8 cellular contexts compared by ENCODE assay signal in the genomic region with DNA sequence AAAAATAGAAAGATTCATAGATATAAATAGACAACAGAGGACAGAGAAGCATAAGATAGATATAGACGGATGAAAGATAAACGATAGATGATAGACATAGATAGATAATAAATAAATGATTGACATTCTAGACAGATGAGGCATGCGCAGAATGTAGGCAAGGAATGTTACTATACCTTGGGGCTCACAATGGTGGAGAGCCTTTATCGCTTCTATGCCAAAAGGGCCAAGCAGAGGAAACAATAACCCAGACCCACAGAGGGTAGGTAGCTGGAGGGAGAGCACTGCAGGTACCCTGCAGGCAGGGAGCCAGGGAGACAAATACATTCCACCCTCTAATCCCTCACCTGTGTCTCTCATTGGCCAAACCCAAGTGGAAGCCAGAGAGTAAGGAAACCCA. TPM values are rescaled to one million over a fixed set of nuclear protein-coding genes. Genes with fewer than 3 reads are reported as not detected.
"Had no signal": no experiment of that assay in that cellular context is flagged by ENCODE, and none has a peak within 500 bp of the region (broad histone marks: within the 10 kb centered on the region; RNA-seq: fewer than 3 reads in every experiment).

No MANE protein-coding gene starts in this region.

- FAIRE-seq: G401.6, GM12878, GM12891, GM12892, GM18507, GM19239 had no signal

- ATAC-seq: GM12878 had no signal

- H3K4me3 ChIP-seq: GM12878 had no signal

- DNase-seq: GDM1, GF-D8 had no signal

RNA-seq across cellular contexts. Expression of gene SYDE1, which starts 49.2 kb away (rescaled TPM):
- total RNA-seq: GM12878 had no signal
- polyA plus RNA-seq: GM12878 had no signal
